In the genomic region with DNA sequence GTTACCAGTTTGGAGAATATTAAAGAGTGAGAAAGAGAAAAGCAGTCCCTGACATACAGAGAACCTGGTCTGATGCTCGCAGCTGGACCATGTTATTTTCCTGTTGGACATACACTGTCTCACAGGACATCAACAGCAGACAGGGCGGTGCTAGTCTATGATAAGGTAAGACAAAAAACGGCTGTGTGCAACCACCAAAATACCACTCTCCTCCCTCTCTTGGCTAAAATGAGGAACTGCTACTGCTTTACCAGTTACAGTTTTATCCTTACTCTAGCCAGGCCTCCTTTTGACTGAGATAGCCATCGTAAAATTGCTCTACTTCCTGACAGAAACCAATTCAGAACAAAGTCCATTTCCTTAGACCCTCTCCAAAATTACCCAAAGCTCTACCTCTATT, we compare ENCODE assay signal across 9 cellular contexts. TPM values are rescaled to one million over a fixed set of nuclear protein-coding genes. Genes with fewer than 3 reads are reported as not detected.
A peak's percentile ranks its signal among the peaks of the same experiment; 100 is the strongest.
DNase-seq lines count a peak whose midpoint lies in the region; ATAC-seq and TF ChIP-seq lines count a peak whose summit lies in the region.
"Had no signal": no experiment of that assay in that cellular context is flagged by ENCODE, and none has a peak within 500 bp of the region (broad histone marks: within the 10 kb centered on the region; RNA-seq: fewer than 3 reads in every experiment).

No MANE protein-coding gene starts in this region.

- H3K27ac ChIP-seq in IMR-90 (ENCODE audit: insufficient read depth, low read length), result no peak overlapping the region
- H3K27ac ChIP-seq: SK-N-MC had no signal

- 0 out of 2 replicates have a peak overlapping the region, but pooled peaks have one; percentile 8 for H3K4ac ChIP-seq in IMR-90 (ENCODE audit: low read depth, low read length)

- H2BK120ac ChIP-seq in IMR-90 (ENCODE audit: low read depth, low read length), result peak overlapping the region; percentile 54

- no peaks in the 10 kb centered on the region for H3K79me1 ChIP-seq in IMR-90 (ENCODE audit: low read depth in 1 of 2, low read length in 2 of 2)

- DNase-seq in GM13977 (ENCODE audit: low spot score) (peak; percentile 52), IMR-90 (no peak), midbrain (lab: John Stamatoyannopoulos, UW) (no peak), T1000 (lab: John Stamatoyannopoulos, UW) (no peak), NCI-H2227 treated with DMSO at 0.1 percent for 48 hours (lab: John Stamatoyannopoulos, UW) (no peak)
- no peak for DNase-seq in effector memory CD8-positive, alpha-beta T cell
- DNase-seq in stimulated activated CD8-positive, alpha-beta memory T cell treated with anti-CD3 and anti-CD28 coated beads, Interleukin-4, amount 100 ng/mL, for 48 hours, result no peak

- H3K4me3 ChIP-seq in IMR-90 (ENCODE audit: insufficient read depth, low read depth, low read length), result no peak overlapping the region
- H3K4me3 ChIP-seq: SK-N-MC had no signal

- no peak overlapping the region for H3K4me3 Mint-ChIP-seq in effector memory CD8-positive, alpha-beta T cell

- no peaks in the 10 kb centered on the region for H3K4me1 ChIP-seq in IMR-90 (ENCODE audit: control insufficient read depth, insufficient read depth, low read length)

- no peak overlapping the region for H4K5ac ChIP-seq in IMR-90 (ENCODE audit: low read depth, low read length)

- H3K14ac ChIP-seq in IMR-90 (replicated peaks; ENCODE audit: low read depth, low read length), result no peak overlapping the region; the same call in 1 of the 2 replicates

- H3K9me1 ChIP-seq in IMR-90 (ENCODE audit: insufficient read depth, low read length), result no peaks in the 10 kb centered on the region

- no peak overlapping the region for H2AK9ac ChIP-seq in IMR-90 (replicated peaks; ENCODE audit: low read depth, low read length, poor library complexity)

- H3K18ac ChIP-seq in IMR-90 (ENCODE audit: low read depth, low read length), result peak overlapping the region; percentile 35; the same call in 1 of the 2 replicates

- CTCF ChIA-PET in IMR-90 (lab: Yijun Ruan, JAX), result no interaction called here

- H2AK5ac ChIP-seq in IMR-90 (ENCODE audit: low read depth, low read length), result no peak overlapping the region

- no peaks in the 10 kb centered on the region for H3K27me3 ChIP-seq in IMR-90 (ENCODE audit: control insufficient read depth, insufficient read depth, low read length)

- no peaks in the 10 kb centered on the region for H3K36me3 ChIP-seq in IMR-90 (ENCODE audit: control insufficient read depth, insufficient read depth, low read length)

- H2BK5ac ChIP-seq in IMR-90 (ENCODE audit: low read depth, low read length, poor library complexity, severe bottlenecking), result no peak overlapping the region

- TF ChIP-seq POLR2A in IMR-90 (IDR thresholded peaks at IDR 0.05; ENCODE audit: low read depth, low read length), result no peak

- H3K4me2 ChIP-seq in IMR-90 (ENCODE audit: low read depth, low read length), result no peak overlapping the region

- H4K20me1 ChIP-seq in IMR-90 (ENCODE audit: insufficient read depth, low read length), result no peaks in the 10 kb centered on the region

- H3K4me1 Mint-ChIP-seq in effector memory CD8-positive, alpha-beta T cell (ENCODE audit: low read depth in 2 of 2), result no peaks in the 10 kb centered on the region

- no peak overlapping the region for H2AFZ ChIP-seq in IMR-90 (replicated peaks; ENCODE audit: low read length, poor library complexity)

- 100% methylated on average over 1 of the region's 4 CpGs; no CpG with 5 or more reads in 1 of the 2 experiments for WGBS in IMR-90 (ENCODE audit: extremely low coverage in 2 of 2, insufficient read length in 1 of 2), 2 experiments

- peak overlapping the region; percentile 93; the same call in 2 of the 3 replicates for H2BK15ac ChIP-seq in IMR-90 (ENCODE audit: low read depth, low read length)

- TF ChIP-seq CTCF in GM13977 (IDR thresholded peaks at IDR 0.05; ENCODE audit: extremely low read depth, insufficient read depth, missing control alignments) (peak; percentile 50), IMR-90 (conservative IDR thresholded peaks at IDR 0.05; ENCODE audit: low read depth, low read length) (no peak)

- BruUV-seq in IMR-90 (replicated peaks; lab: Mats Ljungman, UMichigan), result no TSS peak

- H3K27ac Mint-ChIP-seq in effector memory CD8-positive, alpha-beta T cell, result no peak overlapping the region

- no peak overlapping the region; the same call in 1 of the 2 replicates for H4K91ac ChIP-seq in IMR-90 (ENCODE audit: insufficient read depth, low read depth, low read length)

- H3K9me3 Mint-ChIP-seq in effector memory CD8-positive, alpha-beta T cell, result no peaks in the 10 kb centered on the region

- no peak overlapping the region for H3K56ac ChIP-seq in IMR-90 (ENCODE audit: extremely low read depth, insufficient read depth, low read length)

- no peak overlapping the region for H3K9ac ChIP-seq in IMR-90 (ENCODE audit: low read depth, low read length)

- H3K23ac ChIP-seq in IMR-90 (ENCODE audit: low read depth, low read length), result no peak overlapping the region

- intact Hi-C loops in IMR-90 (cut with micrococcal nuclease), result no loop called here

- ATAC-seq in GM21619 (IDR thresholded peaks at IDR 0.05; ENCODE audit: unreplicated experiment), result peak; percentile 98
- no peak for ATAC-seq in IMR-90 (ENCODE audit: low read depth)
- ATAC-seq in effector memory CD8-positive, alpha-beta T cell (replicated peaks), result peak; percentile 49

- POLR2A ChIA-PET in IMR-90 (lab: Charles Lee; ENCODE audit: unreplicated experiment), result no interaction called here

- H3K36me3 Mint-ChIP-seq in effector memory CD8-positive, alpha-beta T cell (ENCODE audit: insufficient read depth), result no peaks in the 10 kb centered on the region

- in situ Hi-C loops in GM13977 (cut with MboI; ENCODE audit: low pct_unique_long_range_greater_than_20kb, low sequenced_read_pairs, unreplicated experiment), result no loop called here
- in situ Hi-C loops in IMR-90 (cut with MboI; ENCODE audit: low sequenced_read_pairs), result no loop called here

- peaks cover 29% of the 10 kb centered on the region in 2 donors for H3K27me3 Mint-ChIP-seq in effector memory CD8-positive, alpha-beta T cell

- TF ChIP-seq RAD21 in IMR-90 (IDR thresholded peaks at IDR 0.05; ENCODE audit: low read length), result no peak

- dilution Hi-C loops in IMR-90 (cut with HindIII; ENCODE audit: low sequenced_read_pairs, unreplicated experiment), result no loop called here

- no peak overlapping the region for H4K8ac ChIP-seq in IMR-90 (ENCODE audit: low read depth in 2 of 2, low read length in 2 of 2)

- H2BK20ac ChIP-seq in IMR-90 (ENCODE audit: low read depth, low read length), result peak overlapping the region; percentile 77

- no peaks in the 10 kb centered on the region for H3K9me3 ChIP-seq in IMR-90 (ENCODE audit: control insufficient read depth, insufficient read depth, low read length)

TF ChIP-seq in IMR-90, 13 proteins besides CTCF, POLR2A, EP300 and RAD21:
- TF ChIP-seq FOS (IDR thresholded peaks at IDR 0.05; ENCODE audit: low read depth, low read length) (no peak), MXI1 (IDR thresholded peaks at IDR 0.05; ENCODE audit: borderline replicate concordance, low read depth, low read length) (no peak), MAFK (IDR thresholded peaks at IDR 0.05; ENCODE audit: low read depth, low read length) (no peak), RCOR1 (IDR thresholded peaks at IDR 0.05; ENCODE audit: insufficient replicate concordance, low read length) (no peak), NFE2L2 (IDR thresholded peaks at IDR 0.05; ENCODE audit: low read depth, low read length) (no peak), BHLHE40 (IDR thresholded peaks at IDR 0.05; ENCODE audit: low read depth, low read length) (no peak), SMC3 (IDR thresholded peaks at IDR 0.05; ENCODE audit: low read depth, low read length) (no peak), CHD1 (IDR thresholded peaks at IDR 0.05; ENCODE audit: low read depth, low read length) (no peak), CEBPB (IDR thresholded peaks at IDR 0.05; ENCODE audit: low read depth, low read length) (no peak), MAZ (IDR thresholded peaks at IDR 0.05; ENCODE audit: borderline replicate concordance, low read depth, low read length) (no peak), RFX5 (IDR thresholded peaks at IDR 0.05; ENCODE audit: low read depth, low read length) (no peak)
- TF ChIP-seq, protein P1, sequence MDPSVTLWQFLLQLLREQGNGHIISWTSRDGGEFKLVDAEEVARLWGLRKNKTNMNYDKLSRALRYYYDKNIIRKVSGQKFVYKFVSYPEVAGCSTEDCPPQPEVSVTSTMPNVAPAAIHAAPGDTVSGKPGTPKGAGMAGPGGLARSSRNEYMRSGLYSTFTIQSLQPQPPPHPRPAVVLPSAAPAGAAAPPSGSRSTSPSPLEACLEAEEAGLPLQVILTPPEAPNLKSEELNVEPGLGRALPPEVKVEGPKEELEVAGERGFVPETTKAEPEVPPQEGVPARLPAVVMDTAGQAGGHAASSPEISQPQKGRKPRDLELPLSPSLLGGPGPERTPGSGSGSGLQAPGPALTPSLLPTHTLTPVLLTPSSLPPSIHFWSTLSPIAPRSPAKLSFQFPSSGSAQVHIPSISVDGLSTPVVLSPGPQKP (IDR thresholded peaks at IDR 0.05; ENCODE audit: borderline replicate concordance, low read depth, low read length), result no peak
- TF ChIP-seq, protein P2, sequence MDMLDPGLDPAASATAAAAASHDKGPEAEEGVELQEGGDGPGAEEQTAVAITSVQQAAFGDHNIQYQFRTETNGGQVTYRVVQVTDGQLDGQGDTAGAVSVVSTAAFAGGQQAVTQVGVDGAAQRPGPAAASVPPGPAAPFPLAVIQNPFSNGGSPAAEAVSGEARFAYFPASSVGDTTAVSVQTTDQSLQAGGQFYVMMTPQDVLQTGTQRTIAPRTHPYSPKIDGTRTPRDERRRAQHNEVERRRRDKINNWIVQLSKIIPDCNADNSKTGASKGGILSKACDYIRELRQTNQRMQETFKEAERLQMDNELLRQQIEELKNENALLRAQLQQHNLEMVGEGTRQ (IDR thresholded peaks at IDR 0.05; ENCODE audit: low read depth, low read length), result no peak

RNA-seq across cellular contexts. Expression of a gene that starts 47.0 kb away (rescaled TPM):
- total RNA-seq in IMR-90 (2012; rRNA removed), result 45.3 and 107 TPM in 2 replicates
- 32.7 and 41.0 TPM in 2 replicates for polyA plus RNA-seq in IMR-90 (2012; rRNA removed)
- polyA plus RNA-seq in IMR-90 (2012; cell fraction: cytosol; rRNA removed), result 2.9 and 4.6 TPM in 2 replicates
- polyA plus RNA-seq in IMR-90 (2012; cell fraction: nucleus; rRNA removed; ENCODE audit: low replicate concordance), result 0.61 and 14.9 TPM in 2 replicates
